Comparison of ENCODE assay signal across 34 cellular contexts in the genomic region with DNA sequence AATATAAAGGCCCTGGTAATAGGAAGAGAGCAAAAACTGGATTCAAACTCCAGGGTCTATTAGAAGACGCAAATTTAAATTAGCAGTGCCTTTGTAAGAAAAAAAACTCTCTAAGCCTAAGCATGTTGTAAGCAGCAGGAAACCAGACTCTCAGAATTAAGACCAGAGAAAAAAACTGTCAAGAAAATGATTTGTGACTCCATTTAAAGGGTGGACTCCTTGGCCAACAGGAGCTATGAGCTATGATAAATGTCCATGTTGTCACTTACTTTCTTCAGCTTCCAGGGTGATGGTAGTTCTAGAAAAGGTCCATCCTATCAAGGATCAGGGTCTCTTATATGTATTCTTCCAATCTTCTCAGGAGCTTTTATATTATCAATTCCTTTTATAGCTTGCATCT. TPM values are rescaled to one million over a fixed set of nuclear protein-coding genes. Genes with fewer than 3 reads are reported as not detected.
"Had no signal": no experiment of that assay in that cellular context is flagged by ENCODE, and none has a peak within 500 bp of the region (broad histone marks: within the 10 kb centered on the region; RNA-seq: fewer than 3 reads in every experiment).

No MANE protein-coding gene starts in this region.

- H3K9me3 ChIP-seq: ascending aorta, breast epithelium, colonic mucosa had no signal

- H3K4me1 Mint-ChIP-seq: activated CD8-positive, alpha-beta memory T cell treated with anti-CD3 and anti-CD28 coated beads, Interleukin-2, amount 10 ng/mL, durations not matched to agents 7 days and 5 days; activated naive CD8-positive, alpha-beta T cell treated with anti-CD3 and anti-CD28 coated beads for 36 hours; brain had no signal

- H3K4me3 ChIP-seq: ascending aorta, breast epithelium, cardiac muscle cell, colonic mucosa had no signal

- H3K36me3 ChIP-seq: ascending aorta, breast epithelium, cardiac muscle cell, colonic mucosa, WERI-Rb-1 had no signal

- H3K27ac Mint-ChIP-seq: activated CD4-positive, alpha-beta memory T cell treated with anti-CD3 and anti-CD28 coated beads for 36 hours; activated CD4-positive, alpha-beta T cell treated with anti-CD3 and anti-CD28 coated beads for 36 hours; activated CD4-positive, alpha-beta T cell treated with anti-CD3 and anti-CD28 coated beads, Interleukin-2, amount 10 ng/mL, durations not matched to agents 24 days and 14 days; activated CD8-positive, alpha-beta memory T cell treated with anti-CD3 and anti-CD28 coated beads, Interleukin-2, amount 10 ng/mL, durations not matched to agents 7 days and 5 days; activated CD8-positive, alpha-beta T cell treated with anti-CD3 and anti-CD28 coated beads, Interleukin-2, amount 10 ng/mL, durations not matched to agents 7 days and 5 days; activated naive CD4-positive, alpha-beta T cell treated with anti-CD3 and anti-CD28 coated beads for 36 hours; activated naive CD4-positive, alpha-beta T cell treated with anti-CD3 and anti-CD28 coated beads, Interleukin-2, amount 50 U/mL, for 24 hours; activated naive CD8-positive, alpha-beta T cell treated with anti-CD3 and anti-CD28 coated beads for 36 hours; activated naive CD8-positive, alpha-beta T cell treated with anti-CD3 and anti-CD28 coated beads, Interleukin-2, amount 50 U/mL, for 24 hours; activated T-helper 1 cell treated with anti-CD3 and anti-CD28 coated beads, Interleukin-12 subunit alpha, Interleukin-12 subunit beta, Interleukin-2, Interleukin-4 antibody, amounts not matched to agents 30 ng/mL and 10 ng/mL and 1 ng/mL, durations not matched to agents 14 hours and 24 hours and 36 hours; activated T-helper 2 cell treated with anti-CD3 and anti-CD28 coated beads, Interferon-gamma antibody, Interleukin-2, Interleukin-4, amounts not matched to agents 10 μg/mL and 5 μg/mL and 100 μg/mL, durations not matched to agents 14 hours and 24 hours and 36 hours; brain; endodermal cell had no signal

- H3K4me1 ChIP-seq: ascending aorta, breast epithelium, colonic mucosa had no signal

- DNase-seq: activated CD4-positive, alpha-beta memory T cell treated with anti-CD3 and anti-CD28 coated beads for 36 hours; activated CD4-positive, alpha-beta T cell treated with anti-CD3 and anti-CD28 coated beads for 36 hours; activated CD4-positive, alpha-beta T cell treated with anti-CD3 and anti-CD28 coated beads, Interleukin-2, amount 10 ng/mL, durations not matched to agents 24 days and 14 days; activated CD4-positive, CD25-positive, alpha-beta regulatory T cell; activated CD4-positive, CD25-positive, alpha-beta regulatory T cell treated with anti-CD3 and anti-CD28 coated beads, Interleukin-2, amount 50 U/mL, for 72 hours; activated CD8-positive, alpha-beta memory T cell treated with anti-CD3 and anti-CD28 coated beads, Interleukin-2, amount 10 ng/mL, durations not matched to agents 7 days and 5 days; activated CD8-positive, alpha-beta memory T cell treated with anti-CD3 and anti-CD28 coated beads, Interleukin-2, amount 50 U/mL, for 4 hours; activated CD8-positive, alpha-beta T cell treated with anti-CD3 and anti-CD28 coated beads, Interleukin-2, amount 10 ng/mL, durations not matched to agents 7 days and 5 days; activated effector memory CD4-positive, alpha-beta T cell treated with anti-CD3 and anti-CD28 coated beads, Interleukin-2, amount 50 U/mL, for 16 hours; activated naive CD4-positive, alpha-beta T cell treated with anti-CD3 and anti-CD28 coated beads for 36 hours; activated naive CD8-positive, alpha-beta T cell treated with anti-CD3 and anti-CD28 coated beads for 36 hours; activated naive CD8-positive, alpha-beta T cell treated with anti-CD3 and anti-CD28 coated beads, Interleukin-2, amount 50 U/mL, for 24 hours; activated T-cell treated with anti-CD3 and anti-CD28 coated beads, Interleukin-2, amount 50 U/mL, for 1 hour; activated T-cell treated with anti-CD3 and anti-CD28 coated beads, Interleukin-2, amount 50 U/mL, for 48 hours; central memory CD4-positive, alpha-beta T cell; cerebellar nuclear complex; colonic mucosa; effector memory CD4-positive, alpha-beta T cell; endodermal cell; foreskin fibroblast; head of caudate nucleus; T-helper 2 cell; WERI-Rb-1 had no signal

- H3K4me3 Mint-ChIP-seq: activated CD4-positive, alpha-beta memory T cell treated with anti-CD3 and anti-CD28 coated beads for 36 hours; activated CD4-positive, alpha-beta T cell treated with anti-CD3 and anti-CD28 coated beads for 36 hours; activated CD4-positive, alpha-beta T cell treated with anti-CD3 and anti-CD28 coated beads, Interleukin-2, amount 10 ng/mL, durations not matched to agents 24 days and 14 days; activated CD8-positive, alpha-beta memory T cell treated with anti-CD3 and anti-CD28 coated beads, Interleukin-2, amount 10 ng/mL, durations not matched to agents 7 days and 5 days; activated CD8-positive, alpha-beta T cell treated with anti-CD3 and anti-CD28 coated beads, Interleukin-2, amount 10 ng/mL, durations not matched to agents 7 days and 5 days; activated naive CD4-positive, alpha-beta T cell treated with anti-CD3 and anti-CD28 coated beads for 36 hours; activated naive CD4-positive, alpha-beta T cell treated with anti-CD3 and anti-CD28 coated beads, Interleukin-2, amount 50 U/mL, for 24 hours; activated naive CD8-positive, alpha-beta T cell treated with anti-CD3 and anti-CD28 coated beads for 36 hours; activated naive CD8-positive, alpha-beta T cell treated with anti-CD3 and anti-CD28 coated beads, Interleukin-2, amount 50 U/mL, for 24 hours; activated T-helper 1 cell treated with anti-CD3 and anti-CD28 coated beads, Interleukin-12 subunit alpha, Interleukin-12 subunit beta, Interleukin-2, Interleukin-4 antibody, amounts not matched to agents 30 ng/mL and 10 ng/mL and 1 ng/mL, durations not matched to agents 14 hours and 24 hours and 36 hours; brain; endodermal cell had no signal

- H3K27me3 Mint-ChIP-seq: activated CD4-positive, alpha-beta memory T cell treated with anti-CD3 and anti-CD28 coated beads for 36 hours; activated CD4-positive, alpha-beta T cell treated with anti-CD3 and anti-CD28 coated beads, Interleukin-2, amount 10 ng/mL, durations not matched to agents 24 days and 14 days; activated CD8-positive, alpha-beta memory T cell treated with anti-CD3 and anti-CD28 coated beads, Interleukin-2, amount 10 ng/mL, durations not matched to agents 7 days and 5 days; activated naive CD4-positive, alpha-beta T cell treated with anti-CD3 and anti-CD28 coated beads, Interleukin-2, amount 50 U/mL, for 24 hours; activated naive CD8-positive, alpha-beta T cell treated with anti-CD3 and anti-CD28 coated beads, Interleukin-2, amount 50 U/mL, for 24 hours; brain had no signal

- H3K36me3 Mint-ChIP-seq: activated CD4-positive, alpha-beta memory T cell treated with anti-CD3 and anti-CD28 coated beads for 36 hours; activated CD8-positive, alpha-beta memory T cell treated with anti-CD3 and anti-CD28 coated beads, Interleukin-2, amount 10 ng/mL, durations not matched to agents 7 days and 5 days; activated naive CD4-positive, alpha-beta T cell treated with anti-CD3 and anti-CD28 coated beads, Interleukin-2, amount 50 U/mL, for 24 hours; activated naive CD8-positive, alpha-beta T cell treated with anti-CD3 and anti-CD28 coated beads for 36 hours; brain had no signal

- H3K9me3 Mint-ChIP-seq: activated CD4-positive, alpha-beta memory T cell treated with anti-CD3 and anti-CD28 coated beads for 36 hours; activated CD4-positive, alpha-beta T cell treated with anti-CD3 and anti-CD28 coated beads, Interleukin-2, amount 10 ng/mL, durations not matched to agents 24 days and 14 days; activated naive CD4-positive, alpha-beta T cell treated with anti-CD3 and anti-CD28 coated beads for 36 hours; activated naive CD4-positive, alpha-beta T cell treated with anti-CD3 and anti-CD28 coated beads, Interleukin-2, amount 50 U/mL, for 24 hours; activated naive CD8-positive, alpha-beta T cell treated with anti-CD3 and anti-CD28 coated beads, Interleukin-2, amount 50 U/mL, for 24 hours; activated T-helper 1 cell treated with anti-CD3 and anti-CD28 coated beads, Interleukin-12 subunit alpha, Interleukin-12 subunit beta, Interleukin-2, Interleukin-4 antibody, amounts not matched to agents 30 ng/mL and 10 ng/mL and 1 ng/mL, durations not matched to agents 14 hours and 24 hours and 36 hours; activated T-helper 2 cell treated with anti-CD3 and anti-CD28 coated beads, Interferon-gamma antibody, Interleukin-2, Interleukin-4, amounts not matched to agents 10 μg/mL and 5 μg/mL and 100 μg/mL, durations not matched to agents 14 hours and 24 hours and 36 hours; endodermal cell had no signal

- H3K27ac ChIP-seq: ascending aorta, breast epithelium, cardiac muscle cell, colonic mucosa, WERI-Rb-1 had no signal

RNA-seq across cellular contexts. Expression of a gene that starts 36.0 kb away (rescaled TPM):
- total RNA-seq: activated CD4-positive, alpha-beta memory T cell treated with anti-CD3 and anti-CD28 coated beads for 36 hours; activated CD4-positive, alpha-beta T cell treated with anti-CD3 and anti-CD28 coated beads for 36 hours; activated CD4-positive, alpha-beta T cell treated with anti-CD3 and anti-CD28 coated beads, Interleukin-2, amount 10 ng/mL, durations not matched to agents 24 days and 14 days; activated CD8-positive, alpha-beta memory T cell treated with anti-CD3 and anti-CD28 coated beads for 36 hours; activated CD8-positive, alpha-beta memory T cell treated with anti-CD3 and anti-CD28 coated beads, Interleukin-2, amount 10 ng/mL, durations not matched to agents 7 days and 5 days; activated CD8-positive, alpha-beta T cell treated with anti-CD3 and anti-CD28 coated beads, Interleukin-2, amount 10 ng/mL, durations not matched to agents 7 days and 5 days; activated naive CD4-positive, alpha-beta T cell treated with anti-CD3 and anti-CD28 coated beads for 36 hours; activated naive CD8-positive, alpha-beta T cell treated with anti-CD3 and anti-CD28 coated beads for 36 hours; activated T-helper 1 cell treated with anti-CD3 and anti-CD28 coated beads, Interleukin-12 subunit alpha, Interleukin-12 subunit beta, Interleukin-2, Interleukin-4 antibody, amounts not matched to agents 30 ng/mL and 10 ng/mL and 1 ng/mL, durations not matched to agents 14 hours and 24 hours and 36 hours; cardiac muscle cell; dermis microvascular lymphatic vessel endothelial cell; esophagus mucosa; T-helper 1 cell treated with Interleukin-12 subunit alpha and Interleukin-12 subunit beta and Interleukin-4 antibody, amounts not matched to agents 30 ng/mL and 1 ng/mL, for 36 hours had no signal
